10 cellular contexts compared by ENCODE assay signal in the genomic region with DNA sequence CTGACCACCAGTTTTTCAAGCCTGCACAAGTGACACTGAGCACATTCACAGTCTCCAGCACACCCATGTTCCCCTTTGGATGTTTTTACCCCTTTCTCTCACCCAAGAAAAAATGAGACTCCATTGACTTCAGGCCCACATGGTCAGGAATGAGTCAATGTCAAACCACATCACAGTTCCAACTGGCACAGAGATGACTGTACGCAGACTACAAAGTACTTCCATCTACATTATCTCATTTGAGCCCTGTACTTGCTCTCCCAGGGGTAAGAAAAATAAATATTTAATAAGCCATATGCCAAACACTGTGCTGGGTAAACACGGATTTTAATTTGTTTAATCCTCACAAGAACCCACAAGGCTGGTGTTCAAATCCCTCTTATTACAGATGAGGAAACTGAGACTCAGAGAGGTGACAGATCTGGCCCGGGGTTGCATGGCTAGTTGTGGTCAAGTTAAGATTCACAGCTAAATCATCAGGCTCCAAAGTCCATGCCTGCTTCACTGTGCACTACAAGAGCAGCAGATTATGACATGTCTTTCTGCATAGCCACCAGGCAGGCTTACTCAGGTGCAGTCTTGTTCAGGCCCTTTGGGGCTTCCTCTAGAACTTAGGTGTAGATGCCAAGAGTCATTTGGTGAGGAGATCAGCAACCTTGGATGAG.
DNase-seq lines count a peak whose midpoint lies in the region; ATAC-seq and TF ChIP-seq lines count a peak whose summit lies in the region.
"Had no signal": no experiment of that assay in that cellular context is flagged by ENCODE, and none has a peak within 500 bp of the region (broad histone marks: within the 10 kb centered on the region; RNA-seq: fewer than 3 reads in every experiment).

No MANE protein-coding gene starts in this region.

- H3K27me3 ChIP-seq in GM06990 (replicated peaks; ENCODE audit: control insufficient read depth, insufficient read depth, low read length) (no peaks in the 10 kb centered on the region), dorsolateral prefrontal cortex (no peaks in the 10 kb centered on the region), BE2C (no peaks in the 10 kb centered on the region)

- H3K27me3 Mint-ChIP-seq in activated naive CD8-positive, alpha-beta T cell treated with anti-CD3 and anti-CD28 coated beads for 36 hours = no peaks in the 10 kb centered on the region
- peaks cover 8% of the 10 kb centered on the region for H3K27me3 Mint-ChIP-seq in activated T-helper 1 cell treated with anti-CD3 and anti-CD28 coated beads, Interleukin-12 subunit alpha, Interleukin-12 subunit beta, Interleukin-2, Interleukin-4 antibody, amounts not matched to agents 30 ng/mL and 10 ng/mL and 1 ng/mL, durations not matched to agents 14 hours and 24 hours and 36 hours (ENCODE audit: insufficient read depth)
- H3K27me3 Mint-ChIP-seq: activated B cell treated with CpG ODN at 0.5 μM for 24 hours had no signal

- DNase-seq in GM06990 (ENCODE audit: extremely low read depth, insufficient read length) = peak; percentile 56
- DNase-seq in activated naive CD8-positive, alpha-beta T cell treated with anti-CD3 and anti-CD28 coated beads for 36 hours = peak; percentile 22
- DNase-seq in NOMO-1 (lab: John Stamatoyannopoulos, UW; ENCODE audit: unreplicated experiment in 2 of 2) = no peak
- no peak for DNase-seq in dorsolateral prefrontal cortex
- DNase-seq in activated T-helper 1 cell treated with anti-CD3 and anti-CD28 coated beads, Interleukin-12 subunit alpha, Interleukin-12 subunit beta, Interleukin-2, Interleukin-4 antibody, amounts not matched to agents 30 ng/mL and 10 ng/mL and 1 ng/mL, durations not matched to agents 14 hours and 24 hours and 36 hours (ENCODE audit: low spot score) = no peak
- DNase-seq in BE2C = no peak
- DNase-seq: activated B cell treated with CpG ODN at 0.5 μM for 24 hours had no signal

- no peaks in the 10 kb centered on the region for H3K9me3 Mint-ChIP-seq in activated naive CD8-positive, alpha-beta T cell treated with anti-CD3 and anti-CD28 coated beads for 36 hours
- H3K9me3 Mint-ChIP-seq in activated T-helper 1 cell treated with anti-CD3 and anti-CD28 coated beads, Interleukin-12 subunit alpha, Interleukin-12 subunit beta, Interleukin-2, Interleukin-4 antibody, amounts not matched to agents 30 ng/mL and 10 ng/mL and 1 ng/mL, durations not matched to agents 14 hours and 24 hours and 36 hours = no peaks in the 10 kb centered on the region
- H3K9me3 Mint-ChIP-seq: activated B cell treated with CpG ODN at 0.5 μM for 24 hours had no signal

- H3K36me3 Mint-ChIP-seq in activated naive CD8-positive, alpha-beta T cell treated with anti-CD3 and anti-CD28 coated beads for 36 hours = no peaks in the 10 kb centered on the region
- no peaks in the 10 kb centered on the region for H3K36me3 Mint-ChIP-seq in activated T-helper 1 cell treated with anti-CD3 and anti-CD28 coated beads, Interleukin-12 subunit alpha, Interleukin-12 subunit beta, Interleukin-2, Interleukin-4 antibody, amounts not matched to agents 30 ng/mL and 10 ng/mL and 1 ng/mL, durations not matched to agents 14 hours and 24 hours and 36 hours (ENCODE audit: low read depth)

- no peak overlapping the region for H3K4me3 ChIP-seq in GM06990 (replicated peaks; ENCODE audit: low read depth, low read length)
- no peak overlapping the region for H3K4me3 ChIP-seq in dorsolateral prefrontal cortex
- H3K4me3 ChIP-seq in BE2C (ENCODE audit: low read depth, low read length) = no peak overlapping the region

- peaks cover 2% of the 10 kb centered on the region for H3K4me1 Mint-ChIP-seq in activated naive CD8-positive, alpha-beta T cell treated with anti-CD3 and anti-CD28 coated beads for 36 hours
- peaks cover 8% of the 10 kb centered on the region for H3K4me1 Mint-ChIP-seq in activated T-helper 1 cell treated with anti-CD3 and anti-CD28 coated beads, Interleukin-12 subunit alpha, Interleukin-12 subunit beta, Interleukin-2, Interleukin-4 antibody, amounts not matched to agents 30 ng/mL and 10 ng/mL and 1 ng/mL, durations not matched to agents 14 hours and 24 hours and 36 hours (ENCODE audit: low read depth)
- H3K4me1 Mint-ChIP-seq: activated B cell treated with CpG ODN at 0.5 μM for 24 hours, nephron had no signal

- intact Hi-C loops in dorsolateral prefrontal cortex (cut with DNase I) = no loop called here
- intact Hi-C loops in activated T-helper 1 cell treated with anti-CD3 and anti-CD28 coated beads, Interleukin-12 subunit alpha, Interleukin-12 subunit beta, Interleukin-2, Interleukin-4 antibody, amounts not matched to agents 30 ng/mL and 10 ng/mL and 1 ng/mL, durations not matched to agents 14 hours and 24 hours and 36 hours (cut with micrococcal nuclease) = no loop called here

- peak; percentile 82 for ATAC-seq in GM19324 (IDR thresholded peaks at IDR 0.05; ENCODE audit: low FRiP score, unreplicated experiment)
- ATAC-seq in HG03039 (IDR thresholded peaks at IDR 0.05; ENCODE audit: unreplicated experiment) = peak; percentile 97

- H3K36me3 ChIP-seq in GM06990 (ENCODE audit: control insufficient read depth, insufficient read depth, low read length) = no peaks in the 10 kb centered on the region
- no peaks in the 10 kb centered on the region for H3K36me3 ChIP-seq in BE2C

- no peak overlapping the region for H3K4me3 Mint-ChIP-seq in activated naive CD8-positive, alpha-beta T cell treated with anti-CD3 and anti-CD28 coated beads for 36 hours
- no peak overlapping the region for H3K4me3 Mint-ChIP-seq in activated T-helper 1 cell treated with anti-CD3 and anti-CD28 coated beads, Interleukin-12 subunit alpha, Interleukin-12 subunit beta, Interleukin-2, Interleukin-4 antibody, amounts not matched to agents 30 ng/mL and 10 ng/mL and 1 ng/mL, durations not matched to agents 14 hours and 24 hours and 36 hours
- H3K4me3 Mint-ChIP-seq: activated B cell treated with CpG ODN at 0.5 μM for 24 hours, nephron had no signal

- H3K27ac ChIP-seq in dorsolateral prefrontal cortex = no peak overlapping the region

- H3K27ac Mint-ChIP-seq in activated naive CD8-positive, alpha-beta T cell treated with anti-CD3 and anti-CD28 coated beads for 36 hours = no peak overlapping the region
- no peak overlapping the region for H3K27ac Mint-ChIP-seq in activated T-helper 1 cell treated with anti-CD3 and anti-CD28 coated beads, Interleukin-12 subunit alpha, Interleukin-12 subunit beta, Interleukin-2, Interleukin-4 antibody, amounts not matched to agents 30 ng/mL and 10 ng/mL and 1 ng/mL, durations not matched to agents 14 hours and 24 hours and 36 hours
- H3K27ac Mint-ChIP-seq: activated B cell treated with CpG ODN at 0.5 μM for 24 hours, nephron had no signal

- no peaks in the 10 kb centered on the region for H3K4me1 ChIP-seq in BE2C

- no peak for TF ChIP-seq CTCF in GM06990 (IDR thresholded peaks at IDR 0.05; ENCODE audit: insufficient read depth, low read length, poor library complexity, severe bottlenecking)
- no peak for TF ChIP-seq CTCF in dorsolateral prefrontal cortex (IDR thresholded peaks at IDR 0.05 in 54 of 56, conservative IDR thresholded peaks at IDR 0.05 in 2 of 56; ENCODE audit: low read depth in 1 of 56, partially characterized antibody in 56 of 56)
- TF ChIP-seq CTCF in BE2C (IDR thresholded peaks at IDR 0.05; ENCODE audit: low read depth, low read length) = no peak

- no peaks in the 10 kb centered on the region for H3K9me3 ChIP-seq in BE2C

Comparison
In these comparisons a context has a peak if more than half of its experiments do, and no peak if none do; other contexts are left out.
1. DNase-seq: peak in GM06990 (single experiment) and activated naive CD8-positive, alpha-beta T cell treated with anti-CD3 and anti-CD28 coated beads for 36 hours (single experiment); none in NOMO-1 (0 of 2), dorsolateral prefrontal cortex (0 of 10), activated T-helper 1 cell treated with anti-CD3 and anti-CD28 coated beads, Interleukin-12 subunit alpha, Interleukin-12 subunit beta, Interleukin-2, Interleukin-4 antibody, amounts not matched to agents 30 ng/mL and 10 ng/mL and 1 ng/mL, durations not matched to agents 14 hours and 24 hours and 36 hours (single experiment) and BE2C (single experiment).